ENCODE assay signal across 24 cellular contexts in genomic region chr12:131038961-131039360, GRCh38.
DNase-seq lines count a peak whose midpoint lies in the region; ATAC-seq and TF ChIP-seq lines count a peak whose summit lies in the region.
"Had no signal": no experiment of that assay in that cellular context is flagged by ENCODE, and none has a peak within 500 bp of the region (broad histone marks: within the 10 kb centered on the region; RNA-seq: fewer than 3 reads in every experiment).

No MANE protein-coding gene starts in this region.

- TF ChIP-seq CTCF in left lung (IDR thresholded peaks at IDR 0.05) (no peak), neural progenitor cell (IDR thresholded peaks at IDR 0.05) (no peak)

- no peaks in the 10 kb centered on the region for H3K79me2 ChIP-seq in neural progenitor cell (ENCODE audit: low read depth)

- no peaks in the 10 kb centered on the region for H3F3A ChIP-seq in neural progenitor cell (ENCODE audit: low read depth)

- no peaks in the 10 kb centered on the region for H3K9me3 Mint-ChIP-seq in neural progenitor cell
- H3K9me3 Mint-ChIP-seq: CD8-positive, alpha-beta T cell had no signal

- H3K27me3 Mint-ChIP-seq in neural progenitor cell (ENCODE audit: insufficient read depth, low read depth): peaks cover 22% of the 10 kb centered on the region

- no peaks in the 10 kb centered on the region for H3K9me3 ChIP-seq in left lung
- no peaks in the 10 kb centered on the region for H3K9me3 ChIP-seq in neural progenitor cell (ENCODE audit: low read depth)
- H3K9me3 ChIP-seq: A549, Caco-2, MG63 had no signal

- H3K27ac ChIP-seq in left lung (no peak overlapping the region), rectal smooth muscle tissue (ENCODE audit: low read depth, low read length) (peak overlapping the region; percentile 10), neural progenitor cell (no peak overlapping the region)
- H3K27ac ChIP-seq: A549, C4-2B had no signal

- H2AFZ ChIP-seq in neural progenitor cell (replicated peaks): no peak overlapping the region

- no peak overlapping the region for H3K4me2 ChIP-seq in neural progenitor cell
- H3K4me2 ChIP-seq: A549 had no signal

- H3K4me1 Mint-ChIP-seq in neural progenitor cell: peaks cover 17% of the 10 kb centered on the region

- no peak overlapping the region for H3K4me3 Mint-ChIP-seq in neural progenitor cell
- H3K4me3 Mint-ChIP-seq: CD8-positive, alpha-beta T cell had no signal

- no peak overlapping the region for H3K27ac Mint-ChIP-seq in neural progenitor cell
- H3K27ac Mint-ChIP-seq: CD8-positive, alpha-beta T cell had no signal

- no peaks in the 10 kb centered on the region for H3K36me3 Mint-ChIP-seq in neural progenitor cell
- H3K36me3 Mint-ChIP-seq: CD8-positive, alpha-beta T cell had no signal

- no peaks in the 10 kb centered on the region for H3K36me3 ChIP-seq in H7 (replicated peaks; ENCODE audit: control insufficient read depth, insufficient read depth, low read length)
- no peaks in the 10 kb centered on the region for H3K36me3 ChIP-seq in left lung
- H3K36me3 ChIP-seq in rectal smooth muscle tissue (ENCODE audit: control insufficient read depth, insufficient read depth, low read length): no peaks in the 10 kb centered on the region
- H3K36me3 ChIP-seq in neural progenitor cell: no peaks in the 10 kb centered on the region
- H3K36me3 ChIP-seq: MG63 had no signal

- H4K20me1 ChIP-seq in neural progenitor cell (ENCODE audit: low read depth): no peaks in the 10 kb centered on the region

- H3K4me1 ChIP-seq in left lung (no peaks in the 10 kb centered on the region), rectal smooth muscle tissue (ENCODE audit: control insufficient read depth, insufficient read depth, low read length) (peaks cover 5% of the 10 kb centered on the region), neural progenitor cell (no peaks in the 10 kb centered on the region)
- H3K4me1 ChIP-seq: A549, Caco-2 had no signal

- ATAC-seq in left lung: peak; percentile 17
- no peak for ATAC-seq in HG03571 (IDR thresholded peaks at IDR 0.05; ENCODE audit: unreplicated experiment)
- ATAC-seq: A549; CD8-positive, alpha-beta T cell had no signal

- intact Hi-C loops in left lung (cut with DNase I): no loop called here

- no peak overlapping the region for H3K9ac ChIP-seq in rectal smooth muscle tissue (ENCODE audit: low read length)
- H3K9ac ChIP-seq in neural progenitor cell: no peak overlapping the region

- DNase-seq in H7 (peak; percentile 29), left lung (peak in 1 of 2 donors; percentile 71), HuH-7 (ENCODE audit: low spot score) (no peak), neural progenitor cell (ENCODE audit: low spot score) (no peak), DMS53 treated with DMSO at 0.1 percent for 48 hours (lab: John Stamatoyannopoulos, UW; ENCODE audit: unreplicated experiment) (no peak)
- DNase-seq: AML-193; Caco-2; CD8-positive, alpha-beta T cell; DMS79 treated with DMSO at 0.1 percent for 48 hours; IMR-90; KG1; MG63; NCI-H1105 treated with DMSO at 0.1 percent for 48 hours; NCI-H146; NCI-H1930; NCI-H2107; NCI-H446; NCI-H526; Right ventricle myocardium superior; RPMI8226 had no signal

- H3K4me3 ChIP-seq in H7 (ENCODE audit: insufficient read depth, low read depth, low read length): no peak overlapping the region
- no peak overlapping the region for H3K4me3 ChIP-seq in left lung
- H3K4me3 ChIP-seq in rectal smooth muscle tissue (ENCODE audit: low read length): no peak overlapping the region
- H3K4me3 ChIP-seq in neural progenitor cell: no peak overlapping the region
- H3K4me3 ChIP-seq: A549, MG63 had no signal

- no peaks in the 10 kb centered on the region for H3K27me3 ChIP-seq in H7 (ENCODE audit: control insufficient read depth, insufficient read depth, low read length)
- H3K27me3 ChIP-seq in left lung: no peaks in the 10 kb centered on the region
- no peaks in the 10 kb centered on the region for H3K27me3 ChIP-seq in rectal smooth muscle tissue (ENCODE audit: control insufficient read depth, insufficient read depth, low read length)
- H3K27me3 ChIP-seq in neural progenitor cell: no peaks in the 10 kb centered on the region
- H3K27me3 ChIP-seq: MG63 had no signal
